ENCODE assay signal across 1 cellular context in genomic region chr16:80607204-80607603, GRCh38.
TF ChIP-seq lines count a peak whose summit lies in the region.

No MANE protein-coding gene starts in this region.

TF ChIP-seq in IMR-90, 13 proteins besides CTCF, POLR2A, EP300 and RAD21 (continued from another document):
- TF ChIP-seq ELK1 (IDR thresholded peaks at IDR 0.05; ENCODE audit: borderline replicate concordance, low read depth, low read length) (no peak), USF2 (IDR thresholded peaks at IDR 0.05; ENCODE audit: low read depth, low read length) (no peak), NFE2L2 (IDR thresholded peaks at IDR 0.05; ENCODE audit: low read depth, low read length) (no peak), FOS (IDR thresholded peaks at IDR 0.05; ENCODE audit: low read depth, low read length) (no peak), MXI1 (IDR thresholded peaks at IDR 0.05; ENCODE audit: borderline replicate concordance, low read depth, low read length) (no peak), MAFK (IDR thresholded peaks at IDR 0.05; ENCODE audit: low read depth, low read length) (no peak), RCOR1 (IDR thresholded peaks at IDR 0.05; ENCODE audit: insufficient replicate concordance, low read length) (no peak), CEBPB (IDR thresholded peaks at IDR 0.05; ENCODE audit: low read depth, low read length) (no peak), MAZ (IDR thresholded peaks at IDR 0.05; ENCODE audit: borderline replicate concordance, low read depth, low read length) (no peak), CHD1 (IDR thresholded peaks at IDR 0.05; ENCODE audit: low read depth, low read length) (no peak), BHLHE40 (IDR thresholded peaks at IDR 0.05; ENCODE audit: low read depth, low read length) (no peak)
